In the genomic region with DNA sequence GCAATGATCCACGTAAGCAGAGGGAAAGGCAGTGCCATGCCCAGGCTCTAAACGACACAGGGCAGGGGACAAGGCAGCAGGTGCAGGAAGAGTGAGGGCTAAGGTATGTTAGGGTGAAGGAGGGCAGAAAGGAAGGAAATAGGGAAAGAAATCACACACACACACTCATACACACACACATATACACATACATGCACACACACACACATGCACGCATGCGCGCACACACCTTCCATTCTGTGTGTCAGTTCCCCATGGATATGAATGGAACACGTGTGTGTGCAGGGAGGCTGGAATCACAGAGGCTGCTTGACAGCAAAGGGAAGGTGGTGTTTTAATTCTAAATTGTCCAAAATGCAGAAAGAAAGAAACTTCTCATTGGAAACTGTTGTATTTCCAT, we compare ENCODE assay signal across 2 cellular contexts.
TF ChIP-seq lines count a peak whose summit lies in the region.

No MANE protein-coding gene starts in this region.

TF ChIP-seq in HEK293, 187 proteins besides CTCF, POLR2A, EP300 and RAD21:
- no peak for TF ChIP-seq ZNF423 (tag by site-specific recombination; IDR thresholded peaks at IDR 0.05)
- TF ChIP-seq, protein P1, sequence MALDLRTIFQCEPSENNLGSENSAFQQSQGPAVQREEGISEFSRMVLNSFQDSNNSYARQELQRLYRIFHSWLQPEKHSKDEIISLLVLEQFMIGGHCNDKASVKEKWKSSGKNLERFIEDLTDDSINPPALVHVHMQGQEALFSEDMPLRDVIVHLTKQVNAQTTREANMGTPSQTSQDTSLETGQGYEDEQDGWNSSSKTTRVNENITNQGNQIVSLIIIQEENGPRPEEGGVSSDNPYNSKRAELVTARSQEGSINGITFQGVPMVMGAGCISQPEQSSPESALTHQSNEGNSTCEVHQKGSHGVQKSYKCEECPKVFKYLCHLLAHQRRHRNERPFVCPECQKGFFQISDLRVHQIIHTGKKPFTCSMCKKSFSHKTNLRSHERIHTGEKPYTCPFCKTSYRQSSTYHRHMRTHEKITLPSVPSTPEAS (tag by site-specific recombination; IDR thresholded peaks at IDR 0.05): peak; percentile 69; the same call in 1 of the 2 replicates

TF ChIP-seq in K562, 482 proteins besides CTCF, POLR2A, EP300 and RAD21:
- TF ChIP-seq NELFE (IDR thresholded peaks at IDR 0.05; ENCODE audit: insufficient read depth, insufficient read length) (no peak), SREBF1 (IDR thresholded peaks at IDR 0.05; ENCODE audit: borderline replicate concordance, low read depth, low read length) (no peak), SAP30 (IDR thresholded peaks at IDR 0.05; ENCODE audit: borderline replicate concordance, insufficient read depth, low read depth, low read length, poor library complexity, severe bottlenecking) (no peak), HLTF (IDR thresholded peaks at IDR 0.05) (no peak), RBM39 (optimal IDR thresholded peaks at IDR 0.05; ENCODE audit: low read depth, low read length) (no peak), ZNF354B (CRISPR knock-in tag; IDR thresholded peaks at IDR 0.05) (no peak), ZNF717 (CRISPR knock-in tag; IDR thresholded peaks at IDR 0.05) (no peak), ESRRB (CRISPR knock-in tag; IDR thresholded peaks at IDR 0.05; ENCODE audit: borderline replicate concordance) (no peak), CCAR2 (IDR thresholded peaks at IDR 0.05; ENCODE audit: low read depth, low read length) (no peak), SIN3A (IDR thresholded peaks at IDR 0.05; ENCODE audit: borderline replicate concordance in 2 of 2, control insufficient read depth in 1 of 2, low read depth in 2 of 2, low read length in 2 of 2) (no peak)
- TF ChIP-seq, protein P2, sequence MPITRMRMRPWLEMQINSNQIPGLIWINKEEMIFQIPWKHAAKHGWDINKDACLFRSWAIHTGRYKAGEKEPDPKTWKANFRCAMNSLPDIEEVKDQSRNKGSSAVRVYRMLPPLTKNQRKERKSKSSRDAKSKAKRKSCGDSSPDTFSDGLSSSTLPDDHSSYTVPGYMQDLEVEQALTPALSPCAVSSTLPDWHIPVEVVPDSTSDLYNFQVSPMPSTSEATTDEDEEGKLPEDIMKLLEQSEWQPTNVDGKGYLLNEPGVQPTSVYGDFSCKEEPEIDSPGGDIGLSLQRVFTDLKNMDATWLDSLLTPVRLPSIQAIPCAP (CRISPR knock-in tag; IDR thresholded peaks at IDR 0.05; ENCODE audit: borderline replicate concordance): no peak
- TF ChIP-seq, protein P3, sequence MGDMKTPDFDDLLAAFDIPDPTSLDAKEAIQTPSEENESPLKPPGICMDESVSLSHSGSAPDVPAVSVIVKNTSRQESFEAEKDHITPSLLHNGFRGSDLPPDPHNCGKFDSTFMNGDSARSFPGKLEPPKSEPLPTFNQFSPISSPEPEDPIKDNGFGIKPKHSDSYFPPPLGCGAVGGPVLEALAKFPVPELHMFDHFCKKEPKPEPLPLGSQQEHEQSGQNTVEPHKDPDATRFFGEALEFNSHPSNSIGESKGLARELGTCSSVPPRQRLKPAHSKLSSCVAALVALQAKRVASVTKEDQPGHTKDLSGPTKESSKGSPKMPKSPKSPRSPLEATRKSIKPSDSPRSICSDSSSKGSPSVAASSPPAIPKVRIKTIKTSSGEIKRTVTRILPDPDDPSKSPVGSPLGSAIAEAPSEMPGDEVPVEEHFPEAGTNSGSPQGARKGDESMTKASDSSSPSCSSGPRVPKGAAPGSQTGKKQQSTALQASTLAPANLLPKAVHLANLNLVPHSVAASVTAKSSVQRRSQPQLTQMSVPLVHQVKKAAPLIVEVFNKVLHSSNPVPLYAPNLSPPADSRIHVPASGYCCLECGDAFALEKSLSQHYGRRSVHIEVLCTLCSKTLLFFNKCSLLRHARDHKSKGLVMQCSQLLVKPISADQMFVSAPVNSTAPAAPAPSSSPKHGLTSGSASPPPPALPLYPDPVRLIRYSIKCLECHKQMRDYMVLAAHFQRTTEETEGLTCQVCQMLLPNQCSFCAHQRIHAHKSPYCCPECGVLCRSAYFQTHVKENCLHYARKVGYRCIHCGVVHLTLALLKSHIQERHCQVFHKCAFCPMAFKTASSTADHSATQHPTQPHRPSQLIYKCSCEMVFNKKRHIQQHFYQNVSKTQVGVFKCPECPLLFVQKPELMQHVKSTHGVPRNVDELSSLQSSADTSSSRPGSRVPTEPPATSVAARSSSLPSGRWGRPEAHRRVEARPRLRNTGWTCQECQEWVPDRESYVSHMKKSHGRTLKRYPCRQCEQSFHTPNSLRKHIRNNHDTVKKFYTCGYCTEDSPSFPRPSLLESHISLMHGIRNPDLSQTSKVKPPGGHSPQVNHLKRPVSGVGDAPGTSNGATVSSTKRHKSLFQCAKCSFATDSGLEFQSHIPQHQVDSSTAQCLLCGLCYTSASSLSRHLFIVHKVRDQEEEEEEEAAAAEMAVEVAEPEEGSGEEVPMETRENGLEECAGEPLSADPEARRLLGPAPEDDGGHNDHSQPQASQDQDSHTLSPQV (IDR thresholded peaks at IDR 0.05): no peak
- TF ChIP-seq, protein P4, sequence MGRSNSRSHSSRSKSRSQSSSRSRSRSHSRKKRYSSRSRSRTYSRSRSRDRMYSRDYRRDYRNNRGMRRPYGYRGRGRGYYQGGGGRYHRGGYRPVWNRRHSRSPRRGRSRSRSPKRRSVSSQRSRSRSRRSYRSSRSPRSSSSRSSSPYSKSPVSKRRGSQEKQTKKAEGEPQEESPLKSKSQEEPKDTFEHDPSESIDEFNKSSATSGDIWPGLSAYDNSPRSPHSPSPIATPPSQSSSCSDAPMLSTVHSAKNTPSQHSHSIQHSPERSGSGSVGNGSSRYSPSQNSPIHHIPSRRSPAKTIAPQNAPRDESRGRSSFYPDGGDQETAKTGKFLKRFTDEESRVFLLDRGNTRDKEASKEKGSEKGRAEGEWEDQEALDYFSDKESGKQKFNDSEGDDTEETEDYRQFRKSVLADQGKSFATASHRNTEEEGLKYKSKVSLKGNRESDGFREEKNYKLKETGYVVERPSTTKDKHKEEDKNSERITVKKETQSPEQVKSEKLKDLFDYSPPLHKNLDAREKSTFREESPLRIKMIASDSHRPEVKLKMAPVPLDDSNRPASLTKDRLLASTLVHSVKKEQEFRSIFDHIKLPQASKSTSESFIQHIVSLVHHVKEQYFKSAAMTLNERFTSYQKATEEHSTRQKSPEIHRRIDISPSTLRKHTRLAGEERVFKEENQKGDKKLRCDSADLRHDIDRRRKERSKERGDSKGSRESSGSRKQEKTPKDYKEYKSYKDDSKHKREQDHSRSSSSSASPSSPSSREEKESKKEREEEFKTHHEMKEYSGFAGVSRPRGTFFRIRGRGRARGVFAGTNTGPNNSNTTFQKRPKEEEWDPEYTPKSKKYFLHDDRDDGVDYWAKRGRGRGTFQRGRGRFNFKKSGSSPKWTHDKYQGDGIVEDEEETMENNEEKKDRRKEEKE (IDR thresholded peaks at IDR 0.05; ENCODE audit: borderline replicate concordance in 1 of 2, control insufficient read depth in 1 of 2, low read depth in 2 of 2, low read length in 1 of 2): no peak
- TF ChIP-seq, protein P5, sequence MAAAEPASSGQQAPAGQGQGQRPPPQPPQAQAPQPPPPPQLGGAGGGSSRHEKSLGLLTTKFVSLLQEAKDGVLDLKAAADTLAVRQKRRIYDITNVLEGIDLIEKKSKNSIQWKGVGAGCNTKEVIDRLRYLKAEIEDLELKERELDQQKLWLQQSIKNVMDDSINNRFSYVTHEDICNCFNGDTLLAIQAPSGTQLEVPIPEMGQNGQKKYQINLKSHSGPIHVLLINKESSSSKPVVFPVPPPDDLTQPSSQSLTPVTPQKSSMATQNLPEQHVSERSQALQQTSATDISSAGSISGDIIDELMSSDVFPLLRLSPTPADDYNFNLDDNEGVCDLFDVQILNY (CRISPR knock-in tag; IDR thresholded peaks at IDR 0.05): no peak
- TF ChIP-seq, protein P6, sequence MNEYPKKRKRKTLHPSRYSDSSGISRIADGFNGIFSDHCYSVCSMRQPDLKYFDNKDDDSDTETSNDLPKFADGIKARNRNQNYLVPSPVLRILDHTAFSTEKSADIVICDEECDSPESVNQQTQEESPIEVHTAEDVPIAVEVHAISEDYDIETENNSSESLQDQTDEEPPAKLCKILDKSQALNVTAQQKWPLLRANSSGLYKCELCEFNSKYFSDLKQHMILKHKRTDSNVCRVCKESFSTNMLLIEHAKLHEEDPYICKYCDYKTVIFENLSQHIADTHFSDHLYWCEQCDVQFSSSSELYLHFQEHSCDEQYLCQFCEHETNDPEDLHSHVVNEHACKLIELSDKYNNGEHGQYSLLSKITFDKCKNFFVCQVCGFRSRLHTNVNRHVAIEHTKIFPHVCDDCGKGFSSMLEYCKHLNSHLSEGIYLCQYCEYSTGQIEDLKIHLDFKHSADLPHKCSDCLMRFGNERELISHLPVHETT (CRISPR knock-in tag; conservative IDR thresholded peaks at IDR 0.05 in 1 of 2, IDR thresholded peaks at IDR 0.05 in 1 of 2): no peak
- TF ChIP-seq, protein P7, sequence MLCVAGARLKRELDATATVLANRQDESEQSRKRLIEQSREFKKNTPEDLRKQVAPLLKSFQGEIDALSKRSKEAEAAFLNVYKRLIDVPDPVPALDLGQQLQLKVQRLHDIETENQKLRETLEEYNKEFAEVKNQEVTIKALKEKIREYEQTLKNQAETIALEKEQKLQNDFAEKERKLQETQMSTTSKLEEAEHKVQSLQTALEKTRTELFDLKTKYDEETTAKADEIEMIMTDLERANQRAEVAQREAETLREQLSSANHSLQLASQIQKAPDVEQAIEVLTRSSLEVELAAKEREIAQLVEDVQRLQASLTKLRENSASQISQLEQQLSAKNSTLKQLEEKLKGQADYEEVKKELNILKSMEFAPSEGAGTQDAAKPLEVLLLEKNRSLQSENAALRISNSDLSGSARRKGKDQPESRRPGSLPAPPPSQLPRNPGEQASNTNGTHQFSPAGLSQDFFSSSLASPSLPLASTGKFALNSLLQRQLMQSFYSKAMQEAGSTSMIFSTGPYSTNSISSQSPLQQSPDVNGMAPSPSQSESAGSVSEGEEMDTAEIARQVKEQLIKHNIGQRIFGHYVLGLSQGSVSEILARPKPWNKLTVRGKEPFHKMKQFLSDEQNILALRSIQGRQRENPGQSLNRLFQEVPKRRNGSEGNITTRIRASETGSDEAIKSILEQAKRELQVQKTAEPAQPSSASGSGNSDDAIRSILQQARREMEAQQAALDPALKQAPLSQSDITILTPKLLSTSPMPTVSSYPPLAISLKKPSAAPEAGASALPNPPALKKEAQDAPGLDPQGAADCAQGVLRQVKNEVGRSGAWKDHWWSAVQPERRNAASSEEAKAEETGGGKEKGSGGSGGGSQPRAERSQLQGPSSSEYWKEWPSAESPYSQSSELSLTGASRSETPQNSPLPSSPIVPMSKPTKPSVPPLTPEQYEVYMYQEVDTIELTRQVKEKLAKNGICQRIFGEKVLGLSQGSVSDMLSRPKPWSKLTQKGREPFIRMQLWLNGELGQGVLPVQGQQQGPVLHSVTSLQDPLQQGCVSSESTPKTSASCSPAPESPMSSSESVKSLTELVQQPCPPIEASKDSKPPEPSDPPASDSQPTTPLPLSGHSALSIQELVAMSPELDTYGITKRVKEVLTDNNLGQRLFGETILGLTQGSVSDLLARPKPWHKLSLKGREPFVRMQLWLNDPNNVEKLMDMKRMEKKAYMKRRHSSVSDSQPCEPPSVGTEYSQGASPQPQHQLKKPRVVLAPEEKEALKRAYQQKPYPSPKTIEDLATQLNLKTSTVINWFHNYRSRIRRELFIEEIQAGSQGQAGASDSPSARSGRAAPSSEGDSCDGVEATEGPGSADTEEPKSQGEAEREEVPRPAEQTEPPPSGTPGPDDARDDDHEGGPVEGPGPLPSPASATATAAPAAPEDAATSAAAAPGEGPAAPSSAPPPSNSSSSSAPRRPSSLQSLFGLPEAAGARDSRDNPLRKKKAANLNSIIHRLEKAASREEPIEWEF (CRISPR knock-in tag; IDR thresholded peaks at IDR 0.05): no peak
- TF ChIP-seq, protein P8, sequence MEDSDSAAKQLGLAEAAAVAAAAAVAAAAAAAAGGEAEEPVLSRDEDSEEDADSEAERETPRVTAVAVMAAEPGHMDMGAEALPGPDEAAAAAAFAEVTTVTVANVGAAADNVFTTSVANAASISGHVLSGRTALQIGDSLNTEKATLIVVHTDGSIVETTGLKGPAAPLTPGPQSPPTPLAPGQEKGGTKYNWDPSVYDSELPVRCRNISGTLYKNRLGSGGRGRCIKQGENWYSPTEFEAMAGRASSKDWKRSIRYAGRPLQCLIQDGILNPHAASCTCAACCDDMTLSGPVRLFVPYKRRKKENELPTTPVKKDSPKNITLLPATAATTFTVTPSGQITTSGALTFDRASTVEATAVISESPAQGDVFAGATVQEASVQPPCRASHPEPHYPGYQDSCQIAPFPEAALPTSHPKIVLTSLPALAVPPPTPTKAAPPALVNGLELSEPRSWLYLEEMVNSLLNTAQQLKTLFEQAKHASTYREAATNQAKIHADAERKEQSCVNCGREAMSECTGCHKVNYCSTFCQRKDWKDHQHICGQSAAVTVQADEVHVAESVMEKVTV (CRISPR knock-in tag; IDR thresholded peaks at IDR 0.05): no peak
- TF ChIP-seq, protein P9, sequence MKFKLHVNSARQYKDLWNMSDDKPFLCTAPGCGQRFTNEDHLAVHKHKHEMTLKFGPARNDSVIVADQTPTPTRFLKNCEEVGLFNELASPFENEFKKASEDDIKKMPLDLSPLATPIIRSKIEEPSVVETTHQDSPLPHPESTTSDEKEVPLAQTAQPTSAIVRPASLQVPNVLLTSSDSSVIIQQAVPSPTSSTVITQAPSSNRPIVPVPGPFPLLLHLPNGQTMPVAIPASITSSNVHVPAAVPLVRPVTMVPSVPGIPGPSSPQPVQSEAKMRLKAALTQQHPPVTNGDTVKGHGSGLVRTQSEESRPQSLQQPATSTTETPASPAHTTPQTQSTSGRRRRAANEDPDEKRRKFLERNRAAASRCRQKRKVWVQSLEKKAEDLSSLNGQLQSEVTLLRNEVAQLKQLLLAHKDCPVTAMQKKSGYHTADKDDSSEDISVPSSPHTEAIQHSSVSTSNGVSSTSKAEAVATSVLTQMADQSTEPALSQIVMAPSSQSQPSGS (CRISPR knock-in tag; IDR thresholded peaks at IDR 0.05): no peak
TF ChIP-seq in K562: peak in this region for 0.
